ENCODE assay signal across 8 cellular contexts in the genomic region with DNA sequence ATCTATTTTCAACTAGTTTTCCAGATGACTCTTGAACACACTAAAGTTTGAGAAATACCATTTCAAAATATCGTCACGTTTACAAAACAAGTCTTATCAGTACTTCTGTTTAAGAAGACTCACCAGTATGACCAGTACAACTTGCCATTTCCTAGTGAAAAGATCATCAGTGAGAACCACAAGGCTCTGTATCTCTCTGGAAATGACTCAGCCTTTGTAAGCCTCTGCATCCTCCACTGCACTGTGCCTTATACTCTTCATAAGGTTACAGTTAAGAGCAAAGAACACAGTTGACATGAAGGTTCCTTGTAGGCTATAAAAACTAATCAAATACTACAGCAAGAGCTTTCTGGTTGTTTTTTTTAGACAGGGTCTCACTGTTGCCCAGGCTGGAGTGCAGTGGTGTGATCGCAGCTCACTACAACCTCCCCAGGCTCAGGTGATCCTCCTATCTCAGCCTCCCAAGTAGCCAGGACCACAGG. TPM values are rescaled to one million over a fixed set of nuclear protein-coding genes. Genes with fewer than 3 reads are reported as not detected.
DNase-seq lines count a peak whose midpoint lies in the region; ATAC-seq, FAIRE-seq and TF ChIP-seq lines count a peak whose summit lies in the region.

No MANE protein-coding gene starts in this region.

- H3K4me1 Mint-ChIP-seq in mesothelial cell of epicardium = peaks cover 6% of the 10 kb centered on the region

- H3K27me3 Mint-ChIP-seq in mesothelial cell of epicardium (ENCODE audit: low read depth) = no peaks in the 10 kb centered on the region

- no peak for TF ChIP-seq CTCF in mesothelial cell of epicardium (IDR thresholded peaks at IDR 0.05; ENCODE audit: unreplicated experiment)

- peak; percentile 99 for ATAC-seq in GM21786 (IDR thresholded peaks at IDR 0.05; ENCODE audit: unreplicated experiment)

- peak; percentile 91 for FAIRE-seq in GM18507 (lab: Jason Lieb, UNC)

- H3K9me3 Mint-ChIP-seq in mesothelial cell of epicardium = no peaks in the 10 kb centered on the region

- H3K36me3 Mint-ChIP-seq in mesothelial cell of epicardium = peaks cover 33% of the 10 kb centered on the region

- H3K4me3 Mint-ChIP-seq in mesothelial cell of epicardium = no peak overlapping the region

- H3K27ac Mint-ChIP-seq in mesothelial cell of epicardium = no peak overlapping the region

- DNase-seq in GM18507 (ENCODE audit: extremely low spot score, insufficient read length, low read depth) (peak; percentile 73), M059J (ENCODE audit: low read depth) (peak; percentile 84), fibroblast of peridontal ligament (ENCODE audit: extremely low read depth) (peak; percentile 76), NCI-H146 (lab: John Stamatoyannopoulos, UW) (no peak), NCI-H510A treated with DMSO at 0.1 percent for 48 hours (lab: John Stamatoyannopoulos, UW) (no peak), mesothelial cell of epicardium (ENCODE audit: low spot score in 2 of 2, unreplicated experiment in 2 of 2) (no peak)
- no peak for DNase-seq in activated CD8-positive, alpha-beta memory T cell treated with anti-CD3 and anti-CD28 coated beads for 24 hours

RNA-seq across cellular contexts. Expression of gene VTI1B, which starts 5.7 kb away (rescaled TPM):
- total RNA-seq in M059J (2014; rRNA removed; shearing (Covaris generic)) = 54.6 and 54.9 TPM in 2 replicates
- total RNA-seq in mesothelial cell of epicardium = 75.7 to 95.0 TPM (median 88.9 TPM) in 3 replicates

RNA-seq across cellular contexts. Expression of gene RDH11, which starts 15.4 kb away (rescaled TPM):
- total RNA-seq in M059J (2014; rRNA removed; shearing (Covaris generic)) = 127 and 140 TPM in 2 replicates
- 55.3 to 56.1 TPM (median 55.6 TPM) in 3 replicates for total RNA-seq in mesothelial cell of epicardium

RNA-seq across cellular contexts. Expression of gene RDH12, which starts 21.5 kb away (rescaled TPM):
- total RNA-seq in M059J (2014; rRNA removed; shearing (Covaris generic)) = 0.05 and 0.20 TPM in 2 replicates
- total RNA-seq in mesothelial cell of epicardium = not detected in 3 replicates

Comparison
In these comparisons a context has a peak if more than half of its experiments do, and no peak if none do; other contexts are left out.
1. DNase-seq: peak in GM18507 (single experiment), M059J (single experiment) and fibroblast of peridontal ligament (single experiment); none in NCI-H146 (single experiment), NCI-H510A treated with DMSO at 0.1 percent for 48 hours (single experiment), mesothelial cell of epicardium (0 of 2) and activated CD8-positive, alpha-beta memory T cell treated with anti-CD3 and anti-CD28 coated beads for 24 hours (single experiment).